In the genomic region with DNA sequence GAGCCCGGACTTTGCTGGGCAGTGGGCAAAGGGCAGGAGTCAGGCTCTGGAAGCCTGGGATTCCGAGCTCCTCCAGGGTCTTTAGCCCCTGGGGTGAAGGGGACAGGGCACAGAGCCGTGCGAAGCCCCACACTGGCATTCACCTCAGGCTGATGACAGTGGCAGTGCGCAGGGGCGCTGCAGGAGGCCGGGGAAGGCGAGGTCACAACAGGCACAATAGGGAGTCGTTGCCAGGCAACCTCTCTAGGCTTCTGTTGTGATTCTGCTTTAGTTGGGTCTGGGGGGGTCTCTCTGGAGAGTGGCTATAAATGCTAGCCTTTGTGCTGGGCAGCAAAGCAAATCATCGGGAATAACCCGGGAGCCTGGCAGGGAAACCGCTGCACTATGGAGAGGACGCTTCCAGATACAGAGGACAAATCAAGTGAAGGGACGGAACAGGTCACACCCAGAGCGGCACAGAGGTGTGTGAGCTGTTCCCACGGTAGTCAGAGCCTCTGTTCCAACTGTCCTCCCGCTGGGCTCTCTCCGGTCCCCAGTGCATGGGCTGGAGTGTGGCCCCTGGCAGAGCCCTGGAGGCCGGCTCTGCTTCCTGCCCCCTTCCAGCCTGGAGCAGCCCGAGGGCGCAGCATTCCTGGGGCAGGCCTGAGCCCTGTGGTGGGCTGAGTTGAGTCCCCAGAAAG, we compare ENCODE assay signal across 17 cellular contexts. TPM values are rescaled to one million over a fixed set of nuclear protein-coding genes. Genes with fewer than 3 reads are reported as not detected.
A peak's percentile ranks its signal among the peaks of the same experiment; 100 is the strongest.
DNase-seq lines count a peak whose midpoint lies in the region; ATAC-seq, FAIRE-seq and TF ChIP-seq lines count a peak whose summit lies in the region.
"Had no signal": no experiment of that assay in that cellular context is flagged by ENCODE, and none has a peak within 500 bp of the region (broad histone marks: within the 10 kb centered on the region; RNA-seq: fewer than 3 reads in every experiment).

No MANE protein-coding gene starts in this region.

- ATAC-seq in right lobe of liver: peak; percentile 4 to 28 (median 10)
- ATAC-seq in GM21423 (IDR thresholded peaks at IDR 0.05; ENCODE audit: unreplicated experiment): no peak
- ATAC-seq in GM18867 (IDR thresholded peaks at IDR 0.05; ENCODE audit: unreplicated experiment): no peak
- no peak for ATAC-seq in GM21619 (IDR thresholded peaks at IDR 0.05; ENCODE audit: unreplicated experiment)

- no peak overlapping the region for H3K27ac Mint-ChIP-seq in astrocyte (ENCODE audit: unreplicated experiment)

- FAIRE-seq in astrocyte (lab: Jason Lieb, UNC): no peak
- FAIRE-seq: GM19239 had no signal

- H3K36me3 ChIP-seq in astrocyte (ENCODE audit: insufficient read depth, low read length): no peaks in the 10 kb centered on the region
- no peaks in the 10 kb centered on the region for H3K36me3 ChIP-seq in right lobe of liver
- H3K36me3 ChIP-seq: breast epithelium, left ventricle myocardium inferior had no signal

- H3K9me3 ChIP-seq in astrocyte (ENCODE audit: insufficient read depth, low read depth, low read length): no peaks in the 10 kb centered on the region
- H3K9me3 ChIP-seq in right lobe of liver: no peaks in the 10 kb centered on the region
- H3K9me3 ChIP-seq: breast epithelium, left ventricle myocardium inferior had no signal

- peaks cover 8% of the 10 kb centered on the region for H3K4me1 Mint-ChIP-seq in astrocyte (ENCODE audit: low read depth, unreplicated experiment)

- H4K20me1 ChIP-seq in astrocyte (ENCODE audit: insufficient read depth, low read length): no peaks in the 10 kb centered on the region

- TF ChIP-seq CTCF in astrocyte (IDR thresholded peaks at IDR 0.05; ENCODE audit: insufficient read depth, low read depth, low read length) (no peak), right lobe of liver (IDR thresholded peaks at IDR 0.05) (no peak), GM10248 (IDR thresholded peaks at IDR 0.05; ENCODE audit: control extremely low read depth, extremely low read depth, low read depth, missing control alignments) (no peak)

- no peak for TF ChIP-seq POLR2A in right lobe of liver (IDR thresholded peaks at IDR 0.05)

- intact Hi-C loops in right lobe of liver (cut with DNase I): no loop called here

- H3K9ac ChIP-seq in astrocyte (ENCODE audit: low read length): peak overlapping the region; percentile 15
- H3K9ac ChIP-seq: GM23248 had no signal

- H3K4me3 ChIP-seq in astrocyte (ENCODE audit: insufficient read depth, low read depth, low read length): no peak overlapping the region
- H3K4me3 ChIP-seq in right lobe of liver: no peak overlapping the region
- H3K4me3 ChIP-seq: breast epithelium, GM23248, left ventricle myocardium inferior had no signal

- peak overlapping the region; percentile 36 for H3K4me2 ChIP-seq in astrocyte (ENCODE audit: low read length)

- H3K4me1 ChIP-seq in astrocyte (ENCODE audit: insufficient read depth, low read length) (peaks cover 12% of the 10 kb centered on the region), right lobe of liver (no peaks in the 10 kb centered on the region)
- H3K4me1 ChIP-seq: breast epithelium had no signal

- DNase-seq in Ammon's horn (ENCODE audit: low spot score): peak; percentile 32
- peak; percentile 85 for DNase-seq in NCI-H1417 treated with DMSO at 0.1 percent for 48 hours (lab: John Stamatoyannopoulos, UW)
- DNase-seq in astrocyte (ENCODE audit: low read depth): no peak
- DNase-seq in right lobe of liver: peak in 1 of 3 donors; percentile 34
- no peak for DNase-seq in GM10248 (ENCODE audit: extremely low spot score)
- DNase-seq: activated CD4-positive, alpha-beta T cell treated with anti-CD3 and anti-CD28 coated beads for 4 hours; Calu3; glutamatergic neuron; GM23248; left ventricle myocardium inferior; trophoblast cell had no signal

- peaks cover 30% of the 10 kb centered on the region for H3K27me3 Mint-ChIP-seq in astrocyte (ENCODE audit: low read depth, unreplicated experiment)

- H2AFZ ChIP-seq in astrocyte (ENCODE audit: low read depth, low read length): peak overlapping the region; percentile 35
- H2AFZ ChIP-seq: GM23248 had no signal

- WGBS in right lobe of liver (ENCODE audit: insufficient coverage, low coverage, low lambda C conversion rate, missing lambda C conversion rate): 45% methylated on average over 4 of the region's 21 CpGs

- CTCF ChIA-PET in GM10248 (lab: Yijun Ruan, JAX): no interaction called here

- POLR2A ChIA-PET in GM10248 (lab: Yijun Ruan, JAX): no interaction called here

- no peak overlapping the region for H3K4me3 Mint-ChIP-seq in astrocyte (ENCODE audit: unreplicated experiment)

- no peaks in the 10 kb centered on the region for H3K9me3 Mint-ChIP-seq in astrocyte (ENCODE audit: unreplicated experiment)

- no peaks in the 10 kb centered on the region for H3K79me2 ChIP-seq in astrocyte (ENCODE audit: insufficient read depth, low read length)

- H3K27ac ChIP-seq in astrocyte (ENCODE audit: low read depth, low read length): no peak overlapping the region
- no peak overlapping the region for H3K27ac ChIP-seq in right lobe of liver
- H3K27ac ChIP-seq: breast epithelium, GM23248, left ventricle myocardium inferior had no signal

- H3K27me3 ChIP-seq in astrocyte (ENCODE audit: insufficient read depth, low read length) (peaks cover 22% of the 10 kb centered on the region), right lobe of liver (no peaks in the 10 kb centered on the region)
- H3K27me3 ChIP-seq: breast epithelium had no signal

- H3K36me3 Mint-ChIP-seq in astrocyte (ENCODE audit: low read depth, unreplicated experiment): no peaks in the 10 kb centered on the region

RNA-seq across cellular contexts. Expression of a gene that starts 11.7 kb away (rescaled TPM):
- total RNA-seq in astrocyte: 18.3 and 20.5 TPM in 2 replicates
- 10 to 100 TPM in 4 of 6 experiments, 1 to 10 TPM in 2; 3.0 to 28.5 (median 11.2) TPM for total RNA-seq in right lobe of liver

RNA-seq across cellular contexts. Expression of a gene that starts 49.2 kb away (rescaled TPM):
- 0.10 TPM in 1 of 2 replicates, not detected in the other for total RNA-seq in astrocyte
- total RNA-seq in right lobe of liver: 1 to 10 TPM in 2 of 6 experiments, under 1 TPM in 2, not detected in 2; 0.06 to 1.2 (median 0.75) TPM
- total RNA-seq: A673, breast epithelium, Calu3, GM23248 had no signal

Comparison
In these comparisons a context has a peak if more than half of its experiments do, and no peak if none do; other contexts are left out.
1. DNase-seq: peak in Ammon's horn (single experiment) and NCI-H1417 treated with DMSO at 0.1 percent for 48 hours (single experiment); none in astrocyte (single experiment) and GM10248 (single experiment).
2. ATAC-seq: peak in right lobe of liver (4 of 4); none in GM21423 (single experiment), GM18867 (single experiment) and GM21619 (single experiment).